Comparison of ENCODE assay signal across 11 cellular contexts in genomic region chr9:124012368-124013262, GRCh38. TPM values are rescaled to one million over a fixed set of nuclear protein-coding genes. Genes with fewer than 3 reads are reported as not detected.
DNase-seq lines count a peak whose midpoint lies in the region; ATAC-seq, FAIRE-seq and TF ChIP-seq lines count a peak whose summit lies in the region.
"Had no signal": no experiment of that assay in that cellular context is flagged by ENCODE, and none has a peak within 500 bp of the region (broad histone marks: within the 10 kb centered on the region; RNA-seq: fewer than 3 reads in every experiment).

No MANE protein-coding gene starts in this region.

- WGBS in SK-N-SH (ENCODE audit: low lambda C conversion rate), result 14% methylated on average over 19 of the region's 80 CpGs
- 4 to 23% (median 7%) methylated on average over 41 to 80 of the region's 80 CpGs for WGBS in spleen, 5 donors

- no peaks in the 10 kb centered on the region for H3K79me2 ChIP-seq in SK-N-SH (ENCODE audit: insufficient read depth)

- no peak for TF ChIP-seq EP300 in SK-N-SH (IDR thresholded peaks at IDR 0.05; ENCODE audit: borderline replicate concordance in 1 of 2, low read depth in 1 of 2, low read length in 1 of 2)

- H3K4me2 ChIP-seq in SK-N-SH, result peak overlapping the region; percentile 55

- H3K9me2 ChIP-seq in SK-N-SH, result no peaks in the 10 kb centered on the region

- peaks cover 95% of the 10 kb centered on the region for H3K27me3 ChIP-seq in SK-N-SH (ENCODE audit: insufficient read depth)
- H3K27me3 ChIP-seq in iPS-15b (ENCODE audit: control insufficient read depth, insufficient read depth, low read length), result peaks cover 96% of the 10 kb centered on the region
- H3K27me3 ChIP-seq in spleen (replicated peaks in 1 of 7), result peaks cover 19 to 100% (median 100%) of the 10 kb centered on the region in 7 donors

- intact Hi-C loops in spleen (cut with DNase I; ENCODE audit: low total_unique reads), result no loop called here

- CTCF ChIA-PET in SK-N-SH (lab: Yijun Ruan, JAX), result interaction anchor here (1.0 to 3.2 kb wide), 5 partner anchors 10 to 611 kb away, joined by 3 to 19 read pairs (median 4); no protein-coding TSS in a partner anchor

- H3F3A ChIP-seq in SK-N-SH (replicated peaks; ENCODE audit: insufficient read depth), result peaks cover 3% of the 10 kb centered on the region

- no peak overlapping the region for H3K9ac ChIP-seq in SK-N-SH
- no peak overlapping the region for H3K9ac ChIP-seq in iPS-15b (ENCODE audit: low read depth, low read length)

- H2AFZ ChIP-seq in SK-N-SH (ENCODE audit: low read depth), result no peak overlapping the region

- TF ChIP-seq RAD21 in SK-N-SH (IDR thresholded peaks at IDR 0.05; ENCODE audit: low read length), result no peak

- POLR2A ChIA-PET in SK-N-SH (lab: Yijun Ruan, JAX), result no interaction called here

- H3K4me3 ChIP-seq in SK-N-SH (ENCODE audit: low read depth in 2 of 2, low read length in 1 of 2) (no peak overlapping the region), iPS-15b (ENCODE audit: low read depth, low read length) (peak overlapping the region; percentile 43), spleen (peak overlapping the region in 7 of 8 donors; percentile 13 to 67 (median 38))

- H3K9me3 ChIP-seq in SK-N-SH (no peaks in the 10 kb centered on the region), iPS-15b (ENCODE audit: control insufficient read depth, insufficient read depth, low read length) (no peaks in the 10 kb centered on the region), spleen (peaks cover 0 to 2% (median 0%) of the 10 kb centered on the region in 8 donors)

- TF ChIP-seq POLR2A in spleen (IDR thresholded peaks at IDR 0.05), result no peak

- FAIRE-seq in HTR-8/SVneo (lab: Jason Lieb, UNC), result no peak
- FAIRE-seq: endometrium, GM12891 had no signal

- peaks cover 22% of the 10 kb centered on the region; the same call in 1 of the 2 replicates for H4K20me1 ChIP-seq in SK-N-SH (ENCODE audit: insufficient read depth)

- no peak for ATAC-seq in SK-N-SH treated with all-trans-retinoic acid at 6 μM for 48 hours
- no peak for ATAC-seq in GM21619 (IDR thresholded peaks at IDR 0.05; ENCODE audit: unreplicated experiment)

- H3K27ac ChIP-seq in SK-N-SH (ENCODE audit: low read depth in 2 of 2, low read length in 1 of 2) (no peak overlapping the region), spleen (no peak overlapping the region)

- H3K36me3 ChIP-seq in SK-N-SH (replicated peaks in 1 of 2; ENCODE audit: control insufficient read depth in 1 of 2, insufficient read depth in 2 of 2, low read length in 1 of 2) (no peaks in the 10 kb centered on the region), iPS-15b (ENCODE audit: control insufficient read depth, insufficient read depth, low read length) (no peaks in the 10 kb centered on the region), spleen (no peaks in the 10 kb centered on the region)

- DNase-seq in SK-N-SH (no peak), NCI-H128 (lab: John Stamatoyannopoulos, UW; ENCODE audit: unreplicated experiment) (peak; percentile 20), spleen (peak; percentile 67), DMS153 treated with DMSO at 0.1 percent for 48 hours (lab: John Stamatoyannopoulos, UW; ENCODE audit: unreplicated experiment) (no peak), HTR-8/SVneo (ENCODE audit: insufficient read length, low spot score) (no peak)
- DNase-seq: kidney glomerular epithelial cell had no signal

- no peak for TF ChIP-seq CTCF in SK-N-SH (IDR thresholded peaks at IDR 0.05)
- TF ChIP-seq CTCF in spleen (IDR thresholded peaks at IDR 0.05 in 8 of 11, conservative IDR thresholded peaks at IDR 0.05 in 3 of 11), result no peak

- peaks cover 0 to 9% of the 10 kb centered on the region in 2 experiments; a peak in 1 of 4 replicates for H3K4me1 ChIP-seq in SK-N-SH (ENCODE audit: control insufficient read depth in 1 of 2, insufficient read depth in 2 of 2, low read depth in 1 of 2, low read length in 1 of 2)
- H3K4me1 ChIP-seq in iPS-15b (ENCODE audit: control insufficient read depth, insufficient read depth, low read length), result no peaks in the 10 kb centered on the region
- H3K4me1 ChIP-seq in spleen, result peaks cover 35 to 98% (median 76%) of the 10 kb centered on the region in 6 donors

TF ChIP-seq in SK-N-SH, 30 proteins besides CTCF, POLR2A, EP300 and RAD21:
- TF ChIP-seq YY1 (IDR thresholded peaks at IDR 0.05; ENCODE audit: low read depth), result no peak
- no peak for TF ChIP-seq TCF12 (IDR thresholded peaks at IDR 0.05)
- TF ChIP-seq EZH2phosphoT487 (IDR thresholded peaks at IDR 0.05; ENCODE audit: borderline replicate concordance, low read depth), result peak; percentile 78; the same call in 1 of the 2 replicates
- TF ChIP-seq USF2 (IDR thresholded peaks at IDR 0.05; ENCODE audit: borderline replicate concordance, low read depth, low read length), result no peak
- TF ChIP-seq FOXM1 (IDR thresholded peaks at IDR 0.05; ENCODE audit: low read depth), result no peak
TF ChIP-seq in SK-N-SH: peak in this region for 1.

TF ChIP-seq in SK-N-SH treated with all-trans-retinoic acid at 6 μM for 48 hours, 23 proteins besides CTCF, POLR2A, EP300 and RAD21 (continues in another document):
- TF ChIP-seq OSR1 (CRISPR knock-in tag; IDR thresholded peaks at IDR 0.05) (no peak), ZC3H10 (CRISPR knock-in tag; IDR thresholded peaks at IDR 0.05) (no peak), PPARA (CRISPR knock-in tag; IDR thresholded peaks at IDR 0.05; ENCODE audit: borderline replicate concordance) (no peak), ZNF70 (CRISPR knock-in tag; IDR thresholded peaks at IDR 0.05) (no peak), RARB (CRISPR knock-in tag; IDR thresholded peaks at IDR 0.05) (no peak), PATZ1 (CRISPR knock-in tag; IDR thresholded peaks at IDR 0.05; ENCODE audit: borderline replicate concordance) (no peak), GLIS3 (CRISPR knock-in tag; IDR thresholded peaks at IDR 0.05) (no peak), BACH2 (CRISPR knock-in tag; IDR thresholded peaks at IDR 0.05; ENCODE audit: borderline replicate concordance) (no peak), CSDC2 (CRISPR knock-in tag; IDR thresholded peaks at IDR 0.05) (no peak), CSRNP3 (CRISPR knock-in tag; IDR thresholded peaks at IDR 0.05) (no peak), POU6F1 (CRISPR knock-in tag; IDR thresholded peaks at IDR 0.05; ENCODE audit: borderline replicate concordance, low read depth) (no peak), CREB5 (CRISPR knock-in tag; IDR thresholded peaks at IDR 0.05; ENCODE audit: low read depth) (no peak), ZFP30 (CRISPR knock-in tag; IDR thresholded peaks at IDR 0.05) (no peak), ISL1 (CRISPR knock-in tag; IDR thresholded peaks at IDR 0.05) (no peak)

RNA-seq across cellular contexts. Expression of gene LHX2, which starts 1.0 kb away (rescaled TPM):
- not detected in 2 replicates for polyA plus RNA-seq in SK-N-SH (2012; rRNA removed)
- 0.03 TPM in 1 of 2 replicates, not detected in the other for polyA plus RNA-seq in SK-N-SH (2012; cell fraction: cytosol; rRNA removed)
- not detected in 2 replicates for polyA plus RNA-seq in SK-N-SH (2012; cell fraction: nucleus; rRNA removed)
- total RNA-seq in spleen, result under 1 TPM in 2 of 7 donors, not detected in 5; 0.27 to 0.28 TPM
- under 1 TPM; 0.20 to 0.35 (median 0.30) TPM for polyA plus RNA-seq in spleen

Comparison
In these comparisons a context has a peak if more than half of its experiments do, and no peak if none do; other contexts are left out.
1. DNase-seq: peak in NCI-H128 (single experiment) and spleen (single experiment); none in SK-N-SH (single experiment), DMS153 treated with DMSO at 0.1 percent for 48 hours (single experiment) and HTR-8/SVneo (single experiment).
2. H3K4me3 ChIP-seq: peak in iPS-15b (single experiment) and spleen (7 of 8); none in SK-N-SH (0 of 2).